9 cellular contexts compared by ENCODE assay signal in genomic region chr12:47811070-47811391, GRCh38. TPM values are rescaled to one million over a fixed set of nuclear protein-coding genes. Genes with fewer than 3 reads are reported as not detected.
DNase-seq lines count a peak whose midpoint lies in the region; ATAC-seq and TF ChIP-seq lines count a peak whose summit lies in the region.
"Had no signal": no experiment of that assay in that cellular context is flagged by ENCODE, and none has a peak within 500 bp of the region (broad histone marks: within the 10 kb centered on the region; RNA-seq: fewer than 3 reads in every experiment).

No MANE protein-coding gene starts in this region.

- H3K27ac ChIP-seq in BLaER1 (peak overlapping the region; percentile 98), neural cell (ENCODE audit: low read length) (no peak overlapping the region)

- no peaks in the 10 kb centered on the region for H3F3A ChIP-seq in neural cell (ENCODE audit: insufficient read depth, low read length, poor library complexity, severe bottlenecking)

- H3K9ac ChIP-seq in BLaER1, result peak overlapping the region; percentile 77
- H3K9ac ChIP-seq in neural cell (ENCODE audit: low read length), result peak overlapping the region; percentile 20

- ATAC-seq in HG03571 (IDR thresholded peaks at IDR 0.05; ENCODE audit: unreplicated experiment), result no peak
- ATAC-seq in GM19328 (IDR thresholded peaks at IDR 0.05; ENCODE audit: unreplicated experiment), result no peak
- no peak for ATAC-seq in GM21786 (IDR thresholded peaks at IDR 0.05; ENCODE audit: unreplicated experiment)
- ATAC-seq: left lobe of liver had no signal

- peak overlapping the region; percentile 92 for H3K27ac Mint-ChIP-seq in dendritic cell treated with granulocyte-macrophage colony-stimulating factor and Interleukin-4, amounts not matched to agents 40 ng/mL and 50 ng/mL, for 4 days

- H3K27me3 Mint-ChIP-seq in dendritic cell treated with granulocyte-macrophage colony-stimulating factor and Interleukin-4, amounts not matched to agents 40 ng/mL and 50 ng/mL, for 4 days, result no peaks in the 10 kb centered on the region

- no peak for TF ChIP-seq RAD21 in neural cell (conservative IDR thresholded peaks at IDR 0.05)

- H3K9me3 ChIP-seq in BLaER1 (no peaks in the 10 kb centered on the region), neural cell (ENCODE audit: low read length) (no peaks in the 10 kb centered on the region)

- no peaks in the 10 kb centered on the region for H3K9me2 ChIP-seq in neural cell (ENCODE audit: insufficient read depth, low read length)

- peaks cover 92% of the 10 kb centered on the region for H3K4me1 Mint-ChIP-seq in dendritic cell treated with granulocyte-macrophage colony-stimulating factor and Interleukin-4, amounts not matched to agents 40 ng/mL and 50 ng/mL, for 4 days (ENCODE audit: low read depth)

- H3K4me2 ChIP-seq in BLaER1 (peak overlapping the region; percentile 97), neural cell (ENCODE audit: low read length) (no peak overlapping the region)

- peaks cover 97% of the 10 kb centered on the region for H3K4me1 ChIP-seq in BLaER1

- TF ChIP-seq CTCF in neural cell (IDR thresholded peaks at IDR 0.05; ENCODE audit: poor library complexity, severe bottlenecking), result no peak

- peaks cover 12% of the 10 kb centered on the region for H3K36me3 Mint-ChIP-seq in dendritic cell treated with granulocyte-macrophage colony-stimulating factor and Interleukin-4, amounts not matched to agents 40 ng/mL and 50 ng/mL, for 4 days (ENCODE audit: low read depth)

- intact Hi-C loops in dendritic cell treated with granulocyte-macrophage colony-stimulating factor and Interleukin-4, amounts not matched to agents 40 ng/mL and 50 ng/mL, for 4 days (cut with micrococcal nuclease), result no loop called here

- peak overlapping the region; percentile 65 for H3K4me3 ChIP-seq in BLaER1
- peak overlapping the region; percentile 16 for H3K4me3 ChIP-seq in neural cell (ENCODE audit: low read length)

- H4K20me1 ChIP-seq in BLaER1, result peaks cover 53% of the 10 kb centered on the region
- no peaks in the 10 kb centered on the region for H4K20me1 ChIP-seq in neural cell (ENCODE audit: insufficient read depth)

- H3K36me3 ChIP-seq in BLaER1 (peaks cover 11% of the 10 kb centered on the region; the same call in 1 of the 2 replicates), neural cell (ENCODE audit: insufficient read depth, low read length) (no peaks in the 10 kb centered on the region)

- TF ChIP-seq EP300 in neural cell (conservative IDR thresholded peaks at IDR 0.05; ENCODE audit: poor library complexity, severe bottlenecking), result no peak

- peaks cover 21% of the 10 kb centered on the region for H3K79me2 ChIP-seq in neural cell (replicated peaks; ENCODE audit: insufficient read depth, low read length)

- no peaks in the 10 kb centered on the region for H3K9me3 Mint-ChIP-seq in dendritic cell treated with granulocyte-macrophage colony-stimulating factor and Interleukin-4, amounts not matched to agents 40 ng/mL and 50 ng/mL, for 4 days

- no peak overlapping the region for H2AFZ ChIP-seq in neural cell (ENCODE audit: low read depth, low read length)

- no peaks in the 10 kb centered on the region for H3K27me3 ChIP-seq in BLaER1
- no peaks in the 10 kb centered on the region for H3K27me3 ChIP-seq in neural cell (ENCODE audit: insufficient read depth, low read depth, low read length)

- DNase-seq in NCI-H524 (lab: John Stamatoyannopoulos, UW), result peak; percentile 10 to 60
- no peak for DNase-seq in NCI-H446 treated with DMSO at 0.1 percent for 48 hours (lab: John Stamatoyannopoulos, UW)

- H3K4me3 Mint-ChIP-seq in dendritic cell treated with granulocyte-macrophage colony-stimulating factor and Interleukin-4, amounts not matched to agents 40 ng/mL and 50 ng/mL, for 4 days, result peak overlapping the region; percentile 7

TF ChIP-seq in neural cell, 6 proteins besides CTCF, POLR2A, EP300 and RAD21:
- no peak for TF ChIP-seq REST (IDR thresholded peaks at IDR 0.05; ENCODE audit: borderline replicate concordance)
- TF ChIP-seq MXI1 (conservative IDR thresholded peaks at IDR 0.05; ENCODE audit: poor library complexity, severe bottlenecking), result no peak
- TF ChIP-seq TAF1 (IDR thresholded peaks at IDR 0.05; ENCODE audit: low read depth), result no peak
- no peak for TF ChIP-seq EZH2 (IDR thresholded peaks at IDR 0.05; ENCODE audit: borderline replicate concordance, insufficient read depth, low read length, poor library complexity, severe bottlenecking)
- no peak for TF ChIP-seq SMC3 (conservative IDR thresholded peaks at IDR 0.05; ENCODE audit: poor library complexity)
- TF ChIP-seq POLR2AphosphoS5 (IDR thresholded peaks at IDR 0.05), result no peak
TF ChIP-seq in neural cell: peak in this region for 0.

RNA-seq across cellular contexts. Expression of gene HDAC7, which starts 8.7 kb away (rescaled TPM):
- 30.2 and 51.5 TPM in 2 replicates for polyA plus RNA-seq in neural cell
- 11.9 and 18.7 TPM in 2 replicates for polyA minus RNA-seq in neural cell

RNA-seq across cellular contexts. Expression of gene SLC48A1, which starts 38.0 kb away (rescaled TPM):
- 8.0 and 8.5 TPM in 2 replicates for polyA plus RNA-seq in neural cell
- polyA minus RNA-seq in neural cell, result 9.7 and 11.2 TPM in 2 replicates

RNA-seq across cellular contexts. Expression of gene RAPGEF3, which starts 52.4 kb away (rescaled TPM):
- polyA plus RNA-seq in neural cell, result 0.30 and 1.5 TPM in 2 replicates
- 0.23 and 0.49 TPM in 2 replicates for polyA minus RNA-seq in neural cell
